In genomic region chrX:94871640-94872039, GRCh38 we compare ENCODE assay signal across 38 cellular contexts.
"Had no signal": no experiment of that assay in that cellular context is flagged by ENCODE, and none has a peak within 500 bp of the region (broad histone marks: within the 10 kb centered on the region; RNA-seq: fewer than 3 reads in every experiment).

No MANE protein-coding gene starts in this region.

- H3K4me3 Mint-ChIP-seq: activated naive CD4-positive, alpha-beta T cell treated with anti-CD3 and anti-CD28 coated beads for 36 hours; activated naive CD4-positive, alpha-beta T cell treated with anti-CD3 and anti-CD28 coated beads, Interleukin-2, amount 10 ng/mL, durations not matched to agents 7 days and 5 days; activated naive CD4-positive, alpha-beta T cell treated with anti-CD3 and anti-CD28 coated beads, Interleukin-2, amount 50 U/mL, for 24 hours; activated naive CD8-positive, alpha-beta T cell; activated naive CD8-positive, alpha-beta T cell treated with anti-CD3 and anti-CD28 coated beads for 36 hours; activated naive CD8-positive, alpha-beta T cell treated with anti-CD3 and anti-CD28 coated beads, Interleukin-2, amount 10 ng/mL, durations not matched to agents 7 days and 5 days; activated naive CD8-positive, alpha-beta T cell treated with anti-CD3 and anti-CD28 coated beads, Interleukin-2, amount 50 U/mL, for 24 hours; activated T-cell treated with anti-CD3 and anti-CD28 coated beads, Interleukin-2, amount 50 U/mL, for 24 hours; activated T-cell treated with anti-CD3 and anti-CD28 coated beads, Interleukin-2, amount 50 U/mL, for 4 hours; activated T-cell treated with anti-CD3 and anti-CD28 coated beads, Interleukin-2, amount 50 U/mL, for 72 hours; activated T-helper 1 cell treated with anti-CD3 and anti-CD28 coated beads, Interleukin-12 subunit alpha, Interleukin-12 subunit beta, Interleukin-2, Interleukin-4 antibody, amounts not matched to agents 30 ng/mL and 10 ng/mL and 1 ng/mL, durations not matched to agents 14 hours and 24 hours and 36 hours; activated T-helper 17 cell treated with anti-CD3 and anti-CD28 coated beads, Interleukin-2, amount 50 U/mL, for 72 hours; brain; central memory CD8-positive, alpha-beta T cell had no signal

- H3K27ac ChIP-seq: adrenal gland, ascending aorta, body of pancreas, brain microvascular endothelial cell, breast epithelium, cardiac muscle cell had no signal

- H3K27me3 ChIP-seq: adrenal gland, ascending aorta, body of pancreas, brain microvascular endothelial cell, cardiac muscle cell had no signal

- H3K36me3 ChIP-seq: adrenal gland, ascending aorta, brain microvascular endothelial cell, breast epithelium, cardiac muscle cell had no signal

- ATAC-seq: activated naive CD4-positive, alpha-beta T cell treated with anti-CD3 and anti-CD28 coated beads, Interleukin-2, amount 50 U/mL, for 72 hours; activated naive CD8-positive, alpha-beta T cell treated with anti-CD3 and anti-CD28 coated beads, Interleukin-2, amount 50 U/mL, for 24 hours; activated T-cell treated with anti-CD3 and anti-CD28 coated beads, Interleukin-2, amount 50 U/mL, for 4 hours; activated T-cell treated with anti-CD3 and anti-CD28 coated beads, Interleukin-2, amount 50 U/mL, for 72 hours; activated T-helper 17 cell treated with anti-CD3 and anti-CD28 coated beads, Interleukin-2, amount 50 U/mL, for 72 hours; body of pancreas had no signal

- DNase-seq: activated effector memory CD4-positive, alpha-beta T cell treated with anti-CD3 and anti-CD28 coated beads, Interleukin-2, amount 50 U/mL, for 16 hours; activated effector memory CD4-positive, alpha-beta T cell treated with Interleukin-2 at 50 U/mL for 16 hours; activated gamma-delta T cell; activated gamma-delta T cell treated with Interleukin-2 at 50 U/mL for 16 hours; activated naive CD4-positive, alpha-beta T cell; activated naive CD4-positive, alpha-beta T cell treated with anti-CD3 and anti-CD28 coated beads for 36 hours; activated naive CD4-positive, alpha-beta T cell treated with anti-CD3 and anti-CD28 coated beads, Interleukin-2, amount 10 ng/mL, durations not matched to agents 7 days and 5 days; activated naive CD4-positive, alpha-beta T cell treated with anti-CD3 and anti-CD28 coated beads, Interleukin-2, amount 50 U/mL, for 16 hours; activated naive CD4-positive, alpha-beta T cell treated with Interleukin-2 at 50 U/mL for 16 hours; activated naive CD8-positive, alpha-beta T cell treated with anti-CD3 and anti-CD28 coated beads for 36 hours; activated naive CD8-positive, alpha-beta T cell treated with anti-CD3 and anti-CD28 coated beads, Interleukin-2, amount 10 ng/mL, durations not matched to agents 7 days and 5 days; activated naive CD8-positive, alpha-beta T cell treated with anti-CD3 and anti-CD28 coated beads, Interleukin-2, amount 50 U/mL, for 24 hours; activated T-cell treated with anti-CD3 and anti-CD28 coated beads, Interleukin-2, amount 50 U/mL, for 1 hour; activated T-cell treated with anti-CD3 and anti-CD28 coated beads, Interleukin-2, amount 50 U/mL, for 24 hours; activated T-cell treated with anti-CD3 and anti-CD28 coated beads, Interleukin-2, amount 50 U/mL, for 4 hours; activated T-cell treated with anti-CD3 and anti-CD28 coated beads, Interleukin-2, amount 50 U/mL, for 48 hours; activated T-cell treated with anti-CD3 and anti-CD28 coated beads, Interleukin-2, amount 50 U/mL, for 72 hours; adrenal gland; amniotic stem cell; amygdala; anterior cingulate cortex; aorta; body of pancreas; brain microvascular endothelial cell; caudate nucleus; central memory CD4-positive, alpha-beta T cell; cerebellar nuclear complex had no signal

- H3K4me3 ChIP-seq: adrenal gland, ascending aorta, body of pancreas, breast epithelium, cardiac muscle cell had no signal

- H3K36me3 Mint-ChIP-seq: activated naive CD4-positive, alpha-beta T cell treated with anti-CD3 and anti-CD28 coated beads, Interleukin-2, amount 10 ng/mL, durations not matched to agents 7 days and 5 days; activated naive CD4-positive, alpha-beta T cell treated with anti-CD3 and anti-CD28 coated beads, Interleukin-2, amount 50 U/mL, for 24 hours; activated naive CD4-positive, alpha-beta T cell treated with anti-CD3 and anti-CD28 coated beads, Interleukin-2, amount 50 U/mL, for 72 hours; activated naive CD8-positive, alpha-beta T cell; activated naive CD8-positive, alpha-beta T cell treated with anti-CD3 and anti-CD28 coated beads for 36 hours; activated naive CD8-positive, alpha-beta T cell treated with anti-CD3 and anti-CD28 coated beads, Interleukin-2, amount 10 ng/mL, durations not matched to agents 7 days and 5 days; brain had no signal

- H3K27me3 Mint-ChIP-seq: activated naive CD4-positive, alpha-beta T cell treated with anti-CD3 and anti-CD28 coated beads, Interleukin-2, amount 10 ng/mL, durations not matched to agents 7 days and 5 days; activated naive CD4-positive, alpha-beta T cell treated with anti-CD3 and anti-CD28 coated beads, Interleukin-2, amount 50 U/mL, for 24 hours; activated naive CD8-positive, alpha-beta T cell; activated naive CD8-positive, alpha-beta T cell treated with anti-CD3 and anti-CD28 coated beads for 36 hours; activated naive CD8-positive, alpha-beta T cell treated with anti-CD3 and anti-CD28 coated beads, Interleukin-2, amount 10 ng/mL, durations not matched to agents 7 days and 5 days; activated naive CD8-positive, alpha-beta T cell treated with anti-CD3 and anti-CD28 coated beads, Interleukin-2, amount 50 U/mL, for 24 hours; activated T-cell treated with anti-CD3 and anti-CD28 coated beads, Interleukin-2, amount 50 U/mL, for 24 hours; activated T-helper 17 cell treated with anti-CD3 and anti-CD28 coated beads, Interleukin-2, amount 50 U/mL, for 72 hours; brain; central memory CD8-positive, alpha-beta T cell had no signal

- H3K9me3 Mint-ChIP-seq: activated naive CD4-positive, alpha-beta T cell treated with anti-CD3 and anti-CD28 coated beads, Interleukin-2, amount 50 U/mL, for 24 hours; activated naive CD4-positive, alpha-beta T cell treated with anti-CD3 and anti-CD28 coated beads, Interleukin-2, amount 50 U/mL, for 72 hours; activated naive CD8-positive, alpha-beta T cell treated with anti-CD3 and anti-CD28 coated beads, Interleukin-2, amount 50 U/mL, for 24 hours; activated T-cell treated with anti-CD3 and anti-CD28 coated beads, Interleukin-2, amount 50 U/mL, for 24 hours; activated T-helper 1 cell treated with anti-CD3 and anti-CD28 coated beads, Interleukin-12 subunit alpha, Interleukin-12 subunit beta, Interleukin-2, Interleukin-4 antibody, amounts not matched to agents 30 ng/mL and 10 ng/mL and 1 ng/mL, durations not matched to agents 14 hours and 24 hours and 36 hours; activated T-helper 17 cell treated with anti-CD3 and anti-CD28 coated beads, Interleukin-2, amount 50 U/mL, for 72 hours had no signal

- H3K4me1 ChIP-seq: adrenal gland, ascending aorta, body of pancreas, breast epithelium had no signal

- H3K4me1 Mint-ChIP-seq: activated naive CD4-positive, alpha-beta T cell treated with anti-CD3 and anti-CD28 coated beads, Interleukin-2, amount 10 ng/mL, durations not matched to agents 7 days and 5 days; activated naive CD4-positive, alpha-beta T cell treated with anti-CD3 and anti-CD28 coated beads, Interleukin-2, amount 50 U/mL, for 24 hours; activated naive CD8-positive, alpha-beta T cell treated with anti-CD3 and anti-CD28 coated beads for 36 hours; activated naive CD8-positive, alpha-beta T cell treated with anti-CD3 and anti-CD28 coated beads, Interleukin-2, amount 10 ng/mL, durations not matched to agents 7 days and 5 days; activated naive CD8-positive, alpha-beta T cell treated with anti-CD3 and anti-CD28 coated beads, Interleukin-2, amount 50 U/mL, for 24 hours; activated T-helper 17 cell treated with anti-CD3 and anti-CD28 coated beads, Interleukin-2, amount 50 U/mL, for 72 hours; brain; central memory CD8-positive, alpha-beta T cell had no signal

- H3K9me3 ChIP-seq: adrenal gland, ascending aorta, body of pancreas, breast epithelium had no signal

- H3K27ac Mint-ChIP-seq: activated naive CD4-positive, alpha-beta T cell treated with anti-CD3 and anti-CD28 coated beads for 36 hours; activated naive CD4-positive, alpha-beta T cell treated with anti-CD3 and anti-CD28 coated beads, Interleukin-2, amount 10 ng/mL, durations not matched to agents 7 days and 5 days; activated naive CD4-positive, alpha-beta T cell treated with anti-CD3 and anti-CD28 coated beads, Interleukin-2, amount 50 U/mL, for 24 hours; activated naive CD4-positive, alpha-beta T cell treated with anti-CD3 and anti-CD28 coated beads, Interleukin-2, amount 50 U/mL, for 72 hours; activated naive CD8-positive, alpha-beta T cell; activated naive CD8-positive, alpha-beta T cell treated with anti-CD3 and anti-CD28 coated beads for 36 hours; activated naive CD8-positive, alpha-beta T cell treated with anti-CD3 and anti-CD28 coated beads, Interleukin-2, amount 10 ng/mL, durations not matched to agents 7 days and 5 days; activated naive CD8-positive, alpha-beta T cell treated with anti-CD3 and anti-CD28 coated beads, Interleukin-2, amount 50 U/mL, for 24 hours; activated T-cell treated with anti-CD3 and anti-CD28 coated beads, Interleukin-2, amount 50 U/mL, for 24 hours; activated T-cell treated with anti-CD3 and anti-CD28 coated beads, Interleukin-2, amount 50 U/mL, for 72 hours; activated T-helper 1 cell treated with anti-CD3 and anti-CD28 coated beads, Interleukin-12 subunit alpha, Interleukin-12 subunit beta, Interleukin-2, Interleukin-4 antibody, amounts not matched to agents 30 ng/mL and 10 ng/mL and 1 ng/mL, durations not matched to agents 14 hours and 24 hours and 36 hours; activated T-helper 17 cell treated with anti-CD3 and anti-CD28 coated beads, Interleukin-2, amount 50 U/mL, for 72 hours; activated T-helper 2 cell treated with anti-CD3 and anti-CD28 coated beads, Interferon-gamma antibody, Interleukin-2, Interleukin-4, amounts not matched to agents 10 μg/mL and 5 μg/mL and 100 μg/mL, durations not matched to agents 14 hours and 24 hours and 36 hours; brain had no signal
